17 cellular contexts compared by ENCODE assay signal in the genomic region with DNA sequence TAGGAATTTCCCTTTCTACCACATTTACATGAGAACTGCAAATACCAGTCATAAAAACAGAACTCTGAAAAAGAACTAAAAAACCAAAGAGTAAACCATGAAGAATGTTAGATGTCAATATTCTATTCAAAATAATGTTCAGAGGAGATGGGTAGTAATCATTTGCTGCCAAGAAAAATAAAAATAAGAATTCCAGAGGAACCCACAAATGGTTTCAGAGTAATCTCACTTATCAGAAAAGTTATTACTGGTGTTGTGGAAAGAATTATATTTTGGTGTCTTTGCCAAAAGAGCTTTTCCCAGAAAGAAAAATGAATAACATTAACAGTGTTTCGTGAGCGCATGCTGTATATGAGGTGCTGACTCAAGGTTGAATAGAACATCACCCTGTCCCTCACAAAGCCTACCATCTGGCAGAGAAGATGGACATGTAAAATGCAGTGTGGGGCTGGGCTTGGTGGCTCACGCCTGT. TPM values are rescaled to one million over a fixed set of nuclear protein-coding genes. Genes with fewer than 3 reads are reported as not detected.
DNase-seq lines count a peak whose midpoint lies in the region; ATAC-seq and TF ChIP-seq lines count a peak whose summit lies in the region.
"Had no signal": no experiment of that assay in that cellular context is flagged by ENCODE, and none has a peak within 500 bp of the region (broad histone marks: within the 10 kb centered on the region; RNA-seq: fewer than 3 reads in every experiment).

No MANE protein-coding gene starts in this region.

- CTCF ChIA-PET in activated CD8-positive, alpha-beta memory T cell treated with anti-CD3 and anti-CD28 coated beads, Interleukin-2, amount 10 ng/mL, durations not matched to agents 7 days and 5 days (lab: Charles Lee) = interaction anchor here (1.0 kb wide), 1 partner anchor 316 kb away, joined by 4 read pairs; no protein-coding TSS in a partner anchor

- H3K27ac ChIP-seq in coronary artery = peak overlapping the region; percentile 61 to 77
- H3K27ac ChIP-seq: cardiac muscle cell, neural progenitor cell, VCaP had no signal

- no peaks in the 10 kb centered on the region for H3K9me3 ChIP-seq in mucosa of descending colon

- ATAC-seq in activated CD8-positive, alpha-beta memory T cell treated with anti-CD3 and anti-CD28 coated beads, Interleukin-2, amount 10 ng/mL, durations not matched to agents 7 days and 5 days = no peak
- ATAC-seq in mucosa of descending colon (no peak), GM19035 (IDR thresholded peaks at IDR 0.05; ENCODE audit: unreplicated experiment) (no peak)
- ATAC-seq: activated T-cell treated with anti-CD3 and anti-CD28 coated beads, Interleukin-2, amount 50 U/mL, for 4 hours had no signal

- H3K27me3 Mint-ChIP-seq in activated CD8-positive, alpha-beta memory T cell treated with anti-CD3 and anti-CD28 coated beads, Interleukin-2, amount 10 ng/mL, durations not matched to agents 7 days and 5 days = no peaks in the 10 kb centered on the region
- H3K27me3 Mint-ChIP-seq: CD4-positive, alpha-beta memory T cell had no signal

- H3K4me1 Mint-ChIP-seq in activated CD8-positive, alpha-beta memory T cell treated with anti-CD3 and anti-CD28 coated beads, Interleukin-2, amount 10 ng/mL, durations not matched to agents 7 days and 5 days = peaks cover 3% of the 10 kb centered on the region

- peak; percentile 92 for DNase-seq in AG09319 (ENCODE audit: extremely low read depth, low read depth)
- DNase-seq in LHCN-M2 (ENCODE audit: low read depth) = peak; percentile 93
- no peak for DNase-seq in coronary artery (ENCODE audit: low spot score)
- peak; percentile 72 for DNase-seq in non-pigmented ciliary epithelial cell (ENCODE audit: low read depth)
- DNase-seq in activated CD8-positive, alpha-beta memory T cell treated with anti-CD3 and anti-CD28 coated beads, Interleukin-2, amount 10 ng/mL, durations not matched to agents 7 days and 5 days = no peak
- DNase-seq in mucosa of descending colon = no peak
- DNase-seq in SW480 (ENCODE audit: low spot score) = no peak
- DNase-seq: activated T-cell treated with anti-CD3 and anti-CD28 coated beads, Interleukin-2, amount 50 U/mL, for 4 hours; CD4-positive, alpha-beta memory T cell; foreskin melanocyte; NCI-H1092; NCI-H524 treated with DMSO at 0.1 percent for 48 hours; SIG-M5 had no signal

- no peaks in the 10 kb centered on the region for H3K4me1 ChIP-seq in mucosa of descending colon (ENCODE audit: low read depth)
- H3K4me1 ChIP-seq: neural progenitor cell had no signal

- no peak overlapping the region for H3K27ac Mint-ChIP-seq in activated CD8-positive, alpha-beta memory T cell treated with anti-CD3 and anti-CD28 coated beads, Interleukin-2, amount 10 ng/mL, durations not matched to agents 7 days and 5 days
- H3K27ac Mint-ChIP-seq: neural progenitor cell had no signal

- no peaks in the 10 kb centered on the region for H3K9me3 Mint-ChIP-seq in activated CD8-positive, alpha-beta memory T cell treated with anti-CD3 and anti-CD28 coated beads, Interleukin-2, amount 10 ng/mL, durations not matched to agents 7 days and 5 days (ENCODE audit: low read depth)
- H3K9me3 Mint-ChIP-seq: activated T-cell treated with anti-CD3 and anti-CD28 coated beads, Interleukin-2, amount 50 U/mL, for 4 hours; CD4-positive, alpha-beta memory T cell; neural progenitor cell had no signal

- intact Hi-C loops in mucosa of descending colon (cut with DNase I, micrococcal nuclease) = no loop called here

- TF ChIP-seq CTCF in AG09319 (IDR thresholded peaks at IDR 0.05; ENCODE audit: low read depth, low read length) = no peak
- no peak for TF ChIP-seq CTCF in coronary artery (IDR thresholded peaks at IDR 0.05)
- TF ChIP-seq CTCF in mucosa of descending colon (IDR thresholded peaks at IDR 0.05) = no peak

- peaks cover 20% of the 10 kb centered on the region for H3K36me3 Mint-ChIP-seq in activated CD8-positive, alpha-beta memory T cell treated with anti-CD3 and anti-CD28 coated beads, Interleukin-2, amount 10 ng/mL, durations not matched to agents 7 days and 5 days

- no peak overlapping the region for H3K4me3 Mint-ChIP-seq in activated CD8-positive, alpha-beta memory T cell treated with anti-CD3 and anti-CD28 coated beads, Interleukin-2, amount 10 ng/mL, durations not matched to agents 7 days and 5 days
- H3K4me3 Mint-ChIP-seq: activated T-cell treated with anti-CD3 and anti-CD28 coated beads, Interleukin-2, amount 50 U/mL, for 4 hours; CD4-positive, alpha-beta memory T cell; neural progenitor cell had no signal

- H3K4me3 ChIP-seq in coronary artery (no peak overlapping the region), mucosa of descending colon (no peak overlapping the region)
- H3K4me3 ChIP-seq: cardiac muscle cell, neural progenitor cell had no signal

- no peaks in the 10 kb centered on the region for H3K36me3 ChIP-seq in mucosa of descending colon (ENCODE audit: low read depth)

RNA-seq across cellular contexts. Expression of a gene that starts 35.6 kb away (rescaled TPM):
- total RNA-seq in LHCN-M2 (2014; rRNA removed) (0.11 TPM in 1 of 2 replicates, not detected in the other), mucosa of descending colon (1 to 10 TPM in 2 of 3 donors, under 1 TPM in 1; 0.64 to 3.2 (median 2.6) TPM)
- 0.09 TPM for polyA plus RNA-seq in LHCN-M2 (2012)
- total RNA-seq in activated CD8-positive, alpha-beta memory T cell treated with anti-CD3 and anti-CD28 coated beads, Interleukin-2, amount 10 ng/mL, durations not matched to agents 7 days and 5 days = 1 to 10 TPM in 1 of 2 experiments, under 1 TPM in 1; 0.37 to 1.2 TPM
- polyA plus RNA-seq: cardiac muscle cell; CD4-positive, alpha-beta memory T cell had no signal

Comparison
In these comparisons a context has a peak if more than half of its experiments do, and no peak if none do; other contexts are left out.
1. DNase-seq: peak in AG09319 (single experiment), LHCN-M2 (single experiment) and non-pigmented ciliary epithelial cell (single experiment); none in coronary artery (single experiment), activated CD8-positive, alpha-beta memory T cell treated with anti-CD3 and anti-CD28 coated beads, Interleukin-2, amount 10 ng/mL, durations not matched to agents 7 days and 5 days (single experiment), mucosa of descending colon (0 of 3) and SW480 (single experiment).